8 cellular contexts compared by ENCODE assay signal in genomic region chr9:6008169-6008979, GRCh38. TPM values are rescaled to one million over a fixed set of nuclear protein-coding genes. Genes with fewer than 3 reads are reported as not detected.
DNase-seq lines count a peak whose midpoint lies in the region; ATAC-seq and TF ChIP-seq lines count a peak whose summit lies in the region.

No MANE protein-coding gene starts in this region.

- H3K4me1 ChIP-seq in mammary epithelial cell (ENCODE audit: insufficient read depth, low read length), result peaks cover 21% of the 10 kb centered on the region

- 2% methylated on average over 10 of the region's 40 CpGs for WGBS in mammary epithelial cell (ENCODE audit: low coverage, missing lambda C conversion rate)

- H3K27me3 ChIP-seq in WERI-Rb-1 (ENCODE audit: insufficient read depth, low read depth, severe bottlenecking) (no peaks in the 10 kb centered on the region), mammary epithelial cell (ENCODE audit: insufficient read depth, low read length) (no peaks in the 10 kb centered on the region)

- H3K9me3 ChIP-seq in WERI-Rb-1 (ENCODE audit: severe bottlenecking), result no peaks in the 10 kb centered on the region
- H3K9me3 ChIP-seq in mammary epithelial cell (replicated peaks; ENCODE audit: insufficient read depth, low read length), result no peaks in the 10 kb centered on the region

- dilution Hi-C loops in mammary epithelial cell (cut with HindIII; ENCODE audit: low sequenced_read_pairs), result no loop called here

- peak overlapping the region; percentile 91 for H3K4me2 ChIP-seq in mammary epithelial cell (ENCODE audit: insufficient read depth, low read depth, low read length)

- in situ Hi-C loops in ACHN (cut with HindIII; ENCODE audit: low pct_ligation_motif_present, low pct_unique_long_range_greater_than_20kb, low sequenced_read_pairs), result no loop called here
- in situ Hi-C loops in mammary epithelial cell (cut with MboI; ENCODE audit: low sequenced_read_pairs in 2 of 2), result no loop called here

- H3K27ac ChIP-seq in WERI-Rb-1 (peak overlapping the region; percentile 96), mammary epithelial cell (ENCODE audit: insufficient read depth, low read depth, low read length) (peak overlapping the region; percentile 70), skin epidermis (peak overlapping the region; percentile 89 to 100 (median 98))

- DNase-seq in ACHN, result peak; percentile 97
- DNase-seq in NCI-H2171 treated with DMSO at 0.1 percent for 48 hours (lab: John Stamatoyannopoulos, UW), result peak; percentile 92
- peak; percentile 98 for DNase-seq in WERI-Rb-1
- DNase-seq in mammary epithelial cell, result peak; percentile 94
- peak; percentile 89 for DNase-seq in iPS-NIHi11 (ENCODE audit: low spot score)

- H3K36me3 ChIP-seq in WERI-Rb-1, result peaks cover 24% of the 10 kb centered on the region
- peaks cover 3% of the 10 kb centered on the region for H3K36me3 ChIP-seq in mammary epithelial cell (ENCODE audit: insufficient read depth, low read length)

- H3K79me2 ChIP-seq in mammary epithelial cell (ENCODE audit: insufficient read depth, low read length), result peaks cover 89% of the 10 kb centered on the region

- intact Hi-C loops in mammary epithelial cell (cut with micrococcal nuclease), result loop anchor here (5.0 kb wide), 2 partner anchors 121 to 211 kb away; no protein-coding TSS in a partner anchor

- H2AFZ ChIP-seq in mammary epithelial cell (ENCODE audit: low read depth, low read length), result peak overlapping the region; percentile 78

- CTCF ChIA-PET in mammary epithelial cell (lab: Charles Lee; ENCODE audit: low non-redundant PET), result interaction anchor here (0.6 kb wide), 1 partner anchor 46 kb away, joined by 4 read pairs; no protein-coding TSS in a partner anchor

- H3K4me3 ChIP-seq in WERI-Rb-1 (ENCODE audit: low read depth, low read length) (peak overlapping the region; percentile 66), mammary epithelial cell (replicated peaks in 1 of 3; ENCODE audit: insufficient read depth in 1 of 3, low read depth in 2 of 3, low read length in 3 of 3) (peak overlapping the region; percentile 58 to 94 (median 76)), skin epidermis (peak overlapping the region; percentile 59 to 97 (median 94))

- ATAC-seq in GM18870 (IDR thresholded peaks at IDR 0.05; ENCODE audit: unreplicated experiment) (peak; percentile 76), HG03108 (IDR thresholded peaks at IDR 0.05; ENCODE audit: unreplicated experiment) (peak; percentile 66)

- TSS peak; percentile 77 for BruUV-seq in mammary epithelial cell (replicated peaks; lab: Mats Ljungman, UMichigan)

- peak overlapping the region; percentile 61 for H3K9ac ChIP-seq in mammary epithelial cell (ENCODE audit: insufficient read depth, low read length)

- H4K20me1 ChIP-seq in mammary epithelial cell (ENCODE audit: insufficient read depth, low read length), result no peaks in the 10 kb centered on the region

- TF ChIP-seq CTCF in WERI-Rb-1 (IDR thresholded peaks at IDR 0.05; ENCODE audit: low read depth, low read length), result no peak
- TF ChIP-seq CTCF in mammary epithelial cell (conservative IDR thresholded peaks at IDR 0.05 in 1 of 2, IDR thresholded peaks at IDR 0.05 in 1 of 2; ENCODE audit: extremely low read depth in 1 of 2, insufficient read depth in 1 of 2, low read depth in 1 of 2, low read length in 2 of 2), result no peak

RNA-seq across cellular contexts. Expression of gene RANBP6, which starts 7.0 kb away (rescaled TPM):
- total RNA-seq in mammary epithelial cell, result 10 to 100 TPM; 13.4 to 23.3 TPM
- polyA plus RNA-seq in mammary epithelial cell, result 6.8 TPM
- 27.0 TPM for polyA minus RNA-seq in mammary epithelial cell

Comparison
In these comparisons a context has a peak if more than half of its experiments do, and no peak if none do; other contexts are left out.
1. Peak in every context shown above with its lines: DNase-seq, ATAC-seq, H3K4me3 ChIP-seq and H3K27ac ChIP-seq.